In the genomic region with DNA sequence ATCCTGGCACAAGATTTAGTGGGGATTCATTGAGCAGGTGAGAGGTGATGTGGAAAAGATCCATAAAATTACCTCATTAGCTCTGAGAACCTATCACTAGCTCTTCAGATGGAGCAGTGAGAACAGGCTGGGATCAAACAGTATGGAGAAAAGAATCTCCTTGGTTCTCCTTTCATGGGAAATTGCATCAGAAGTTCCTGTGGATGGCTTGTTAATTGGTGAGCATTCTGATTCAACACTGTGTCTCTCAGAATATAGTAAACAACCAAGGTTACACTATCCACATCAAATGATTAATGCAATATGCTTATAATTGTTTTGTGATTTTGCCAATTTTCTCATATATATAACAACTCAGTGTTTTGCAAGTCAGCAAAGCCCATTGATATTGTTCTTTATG, we compare ENCODE assay signal across 17 cellular contexts.
"Had no signal": no experiment of that assay in that cellular context is flagged by ENCODE, and none has a peak within 500 bp of the region (broad histone marks: within the 10 kb centered on the region; RNA-seq: fewer than 3 reads in every experiment).

No MANE protein-coding gene starts in this region.

- ATAC-seq: activated naive CD8-positive, alpha-beta T cell treated with anti-CD3 and anti-CD28 coated beads, Interleukin-2, amount 50 U/mL, for 24 hours; activated T-cell treated with anti-CD3 and anti-CD28 coated beads, Interleukin-2, amount 50 U/mL, for 72 hours; right lobe of liver; stimulated activated memory B cell treated with anti-CD40 and anti-IgM and Interleukin-4, amounts not matched to agents 10 μg/mL and 1 μg/mL and 100 μg/mL, for 72 hours had no signal

- H3K9me3 Mint-ChIP-seq: activated naive CD8-positive, alpha-beta T cell treated with anti-CD3 and anti-CD28 coated beads, Interleukin-2, amount 50 U/mL, for 24 hours; nephron; stimulated activated memory B cell treated with anti-CD40 and anti-IgM and Interleukin-4, amounts not matched to agents 10 μg/mL and 1 μg/mL and 100 μg/mL, for 72 hours had no signal

- H3K27ac Mint-ChIP-seq: activated CD4-positive, alpha-beta memory T cell treated with anti-CD3 and anti-CD28 coated beads, Interleukin-2, amount 10 ng/mL, durations not matched to agents 7 days and 5 days; activated naive CD8-positive, alpha-beta T cell treated with anti-CD3 and anti-CD28 coated beads, Interleukin-2, amount 50 U/mL, for 24 hours; activated T-cell treated with anti-CD3 and anti-CD28 coated beads, Interleukin-2, amount 50 U/mL, for 72 hours; nephron; stimulated activated memory B cell treated with anti-CD40 and anti-IgM and Interleukin-4, amounts not matched to agents 10 μg/mL and 1 μg/mL and 100 μg/mL, for 72 hours had no signal

- H3K27me3 Mint-ChIP-seq: activated naive CD8-positive, alpha-beta T cell treated with anti-CD3 and anti-CD28 coated beads, Interleukin-2, amount 50 U/mL, for 24 hours; stimulated activated memory B cell treated with anti-CD40 and anti-IgM and Interleukin-4, amounts not matched to agents 10 μg/mL and 1 μg/mL and 100 μg/mL, for 72 hours had no signal

- H3K36me3 Mint-ChIP-seq: stimulated activated memory B cell treated with anti-CD40 and anti-IgM and Interleukin-4, amounts not matched to agents 10 μg/mL and 1 μg/mL and 100 μg/mL, for 72 hours had no signal

- DNase-seq: activated CD4-positive, alpha-beta memory T cell treated with anti-CD3 and anti-CD28 coated beads, Interleukin-2, amount 10 ng/mL, durations not matched to agents 7 days and 5 days; activated naive CD4-positive, alpha-beta T cell; activated naive CD8-positive, alpha-beta T cell treated with anti-CD3 and anti-CD28 coated beads, Interleukin-2, amount 50 U/mL, for 24 hours; activated T-cell treated with anti-CD3 and anti-CD28 coated beads, Interleukin-2, amount 50 U/mL, for 72 hours; caudate nucleus; colonic mucosa; effector CD8-positive, alpha-beta T cell; head of caudate nucleus; right lobe of liver; stimulated activated CD4-positive, alpha-beta T cell treated with anti-CD3 and anti-CD28 coated beads, Interleukin-1b, Interleukin-23, amount 100 ng/mL, for 48 hours; T1000; tibial artery; uterus had no signal

- H3K36me3 ChIP-seq: colonic mucosa, prostate gland, right lobe of liver, tibial artery, uterus had no signal

- H3K27ac ChIP-seq: colonic mucosa, prostate gland, right lobe of liver, tibial artery, uterus, VCaP had no signal

- H3K27me3 ChIP-seq: colonic mucosa, right lobe of liver, tibial artery, uterus had no signal

- H3K9me3 ChIP-seq: colonic mucosa, prostate gland, right lobe of liver, tibial artery, uterus had no signal

- H3K4me1 ChIP-seq: prostate gland, right lobe of liver, uterus had no signal

- H3K4me3 ChIP-seq: colonic mucosa, prostate gland, right lobe of liver, tibial artery, uterus had no signal

- H3K4me3 Mint-ChIP-seq: activated CD4-positive, alpha-beta memory T cell treated with anti-CD3 and anti-CD28 coated beads, Interleukin-2, amount 10 ng/mL, durations not matched to agents 7 days and 5 days; activated naive CD8-positive, alpha-beta T cell treated with anti-CD3 and anti-CD28 coated beads, Interleukin-2, amount 50 U/mL, for 24 hours; activated T-cell treated with anti-CD3 and anti-CD28 coated beads, Interleukin-2, amount 50 U/mL, for 72 hours; nephron; stimulated activated memory B cell treated with anti-CD40 and anti-IgM and Interleukin-4, amounts not matched to agents 10 μg/mL and 1 μg/mL and 100 μg/mL, for 72 hours had no signal
